18 cellular contexts compared by ENCODE assay signal in genomic region chr2:47777268-47777972, GRCh38.
"Had no signal": no experiment of that assay in that cellular context is flagged by ENCODE, and none has a peak within 500 bp of the region (broad histone marks: within the 10 kb centered on the region; RNA-seq: fewer than 3 reads in every experiment).

No MANE protein-coding gene starts in this region.

- H3K36me3 Mint-ChIP-seq: activated naive CD8-positive, alpha-beta T cell; naive B cell; neural progenitor cell; stimulated activated naive B cell treated with anti-CD40 and anti-IgM and Interleukin-4, amounts not matched to agents 10 μg/mL and 1 μg/mL and 100 μg/mL, for 72 hours had no signal

- H3K4me3 Mint-ChIP-seq: activated CD4-positive, alpha-beta T cell treated with anti-CD3 and anti-CD28 coated beads, Interleukin-2, amount 10 ng/mL, durations not matched to agents 7 days and 5 days; activated naive CD8-positive, alpha-beta T cell; dendritic cell treated with granulocyte-macrophage colony-stimulating factor and Interleukin-4, amounts not matched to agents 40 ng/mL and 50 ng/mL, for 4 days; neural progenitor cell; stimulated activated naive B cell treated with anti-CD40 and anti-IgM and Interleukin-4, amounts not matched to agents 10 μg/mL and 1 μg/mL and 100 μg/mL, for 72 hours; T-helper 1 cell treated with Interleukin-12 subunit alpha and Interleukin-12 subunit beta and Interleukin-4 antibody, amounts not matched to agents 30 μg/mL and 1 μg/mL, for 36 hours had no signal

- H3K9me3 Mint-ChIP-seq: activated CD4-positive, alpha-beta T cell treated with anti-CD3 and anti-CD28 coated beads, Interleukin-2, amount 10 ng/mL, durations not matched to agents 7 days and 5 days; dendritic cell treated with granulocyte-macrophage colony-stimulating factor and Interleukin-4, amounts not matched to agents 40 ng/mL and 50 ng/mL, for 4 days; naive B cell; neural progenitor cell; stimulated activated naive B cell treated with anti-CD40 and anti-IgM and Interleukin-4, amounts not matched to agents 10 μg/mL and 1 μg/mL and 100 μg/mL, for 72 hours; T-helper 1 cell treated with Interleukin-12 subunit alpha and Interleukin-12 subunit beta and Interleukin-4 antibody, amounts not matched to agents 30 μg/mL and 1 μg/mL, for 36 hours had no signal

- ATAC-seq: activated CD4-positive, CD25-positive, alpha-beta regulatory T cell treated with anti-CD3 and anti-CD28 coated beads, Interleukin-2, amount 50 U/mL, for 24 hours; left lung; mucosa of descending colon; stimulated activated naive B cell treated with anti-CD40 and anti-IgM and Interleukin-4, amounts not matched to agents 10 μg/mL and 1 μg/mL and 100 μg/mL, for 72 hours had no signal

- H3K27ac Mint-ChIP-seq: activated CD4-positive, alpha-beta T cell treated with anti-CD3 and anti-CD28 coated beads, Interleukin-2, amount 10 ng/mL, durations not matched to agents 7 days and 5 days; activated naive CD8-positive, alpha-beta T cell; dendritic cell treated with granulocyte-macrophage colony-stimulating factor and Interleukin-4, amounts not matched to agents 40 ng/mL and 50 ng/mL, for 4 days; neural progenitor cell; stimulated activated naive B cell treated with anti-CD40 and anti-IgM and Interleukin-4, amounts not matched to agents 10 μg/mL and 1 μg/mL and 100 μg/mL, for 72 hours; T-helper 1 cell treated with Interleukin-12 subunit alpha and Interleukin-12 subunit beta and Interleukin-4 antibody, amounts not matched to agents 30 μg/mL and 1 μg/mL, for 36 hours had no signal

- H3K27me3 Mint-ChIP-seq: activated naive CD8-positive, alpha-beta T cell; dendritic cell treated with granulocyte-macrophage colony-stimulating factor and Interleukin-4, amounts not matched to agents 40 ng/mL and 50 ng/mL, for 4 days; naive B cell; stimulated activated naive B cell treated with anti-CD40 and anti-IgM and Interleukin-4, amounts not matched to agents 10 μg/mL and 1 μg/mL and 100 μg/mL, for 72 hours had no signal

- H3K4me1 Mint-ChIP-seq: activated CD4-positive, alpha-beta T cell treated with anti-CD3 and anti-CD28 coated beads, Interleukin-2, amount 10 ng/mL, durations not matched to agents 7 days and 5 days; neural progenitor cell; stimulated activated naive B cell treated with anti-CD40 and anti-IgM and Interleukin-4, amounts not matched to agents 10 μg/mL and 1 μg/mL and 100 μg/mL, for 72 hours had no signal

- H3K9me3 ChIP-seq: left lung, mucosa of descending colon had no signal

- DNase-seq: activated CD4-positive, alpha-beta T cell treated with anti-CD3 and anti-CD28 coated beads, Interleukin-2, amount 10 ng/mL, durations not matched to agents 7 days and 5 days; activated CD8-positive, alpha-beta memory T cell treated with anti-CD3 and anti-CD28 coated beads, Interleukin-2, amount 50 U/mL, for 4 hours; activated gamma-delta T cell; activated T-cell treated with anti-CD3 and anti-CD28 coated beads, Interleukin-2, amount 50 U/mL, for 48 hours; amniotic stem cell; effector CD8-positive, alpha-beta T cell; islet precursor cell; left lung; mammary epithelial cell; mucosa of descending colon; naive B cell; stimulated activated naive B cell treated with anti-CD40 and anti-IgM and Interleukin-4, amounts not matched to agents 10 μg/mL and 1 μg/mL and 100 μg/mL, for 72 hours had no signal

- H3K36me3 ChIP-seq: cardiac muscle cell, left lung, neural progenitor cell had no signal

- H3K27ac ChIP-seq: cardiac muscle cell, left lung, neural progenitor cell had no signal

- H3K4me2 ChIP-seq: neural progenitor cell had no signal

- H2AFZ ChIP-seq: neural progenitor cell had no signal

- H3K4me3 ChIP-seq: cardiac muscle cell, left lung, mucosa of descending colon, neural progenitor cell had no signal

- H3K9ac ChIP-seq: neural progenitor cell had no signal

- H3K27me3 ChIP-seq: cardiac muscle cell, left lung, neural progenitor cell had no signal
